In genomic region chr2:10493636-10494281, GRCh38 we compare ENCODE assay signal across 9 cellular contexts. TPM values are rescaled to one million over a fixed set of nuclear protein-coding genes. Genes with fewer than 3 reads are reported as not detected.
A peak's percentile ranks its signal among the peaks of the same experiment; 100 is the strongest.
DNase-seq lines count a peak whose midpoint lies in the region; ATAC-seq and TF ChIP-seq lines count a peak whose summit lies in the region.
"Had no signal": no experiment of that assay in that cellular context is flagged by ENCODE, and none has a peak within 500 bp of the region (broad histone marks: within the 10 kb centered on the region; RNA-seq: fewer than 3 reads in every experiment).

No MANE protein-coding gene starts in this region.

- H3K4me1 ChIP-seq in aorta (ENCODE audit: control insufficient read depth in 1 of 2, insufficient read depth in 2 of 2, low read length in 2 of 2) = no peaks in the 10 kb centered on the region

- peak; percentile 62 for DNase-seq in DMS153 (lab: John Stamatoyannopoulos, UW)
- no peak for DNase-seq in DMS153 treated with DMSO at 0.1 percent for 48 hours (lab: John Stamatoyannopoulos, UW; ENCODE audit: unreplicated experiment)
- DNase-seq in T follicular helper cell (ENCODE audit: low read depth) = peak; percentile 77
- DNase-seq in activated naive CD8-positive, alpha-beta T cell treated with anti-CD3 and anti-CD28 coated beads, Interleukin-2, amount 50 U/mL, for 24 hours = peak; percentile 79
- DNase-seq in natural killer cell = no peak
- no peak for DNase-seq in aorta

- H3K27ac ChIP-seq in aorta (ENCODE audit: low read depth in 1 of 2, low read length in 2 of 2) = no peak overlapping the region
- H3K27ac ChIP-seq: 22Rv1 had no signal

- H3K4me1 Mint-ChIP-seq in activated naive CD8-positive, alpha-beta T cell treated with anti-CD3 and anti-CD28 coated beads, Interleukin-2, amount 50 U/mL, for 24 hours = peaks cover 25% of the 10 kb centered on the region
- H3K4me1 Mint-ChIP-seq in natural killer cell = peaks cover 2 to 6% of the 10 kb centered on the region in 2 donors

- H3K27me3 ChIP-seq in aorta (ENCODE audit: control insufficient read depth in 1 of 2, insufficient read depth in 2 of 2, low read length in 1 of 2) = no peaks in the 10 kb centered on the region

- intact Hi-C loops in natural killer cell (cut with micrococcal nuclease) (no loop called here), aorta (cut with DNase I) (no loop called here)

- no peaks in the 10 kb centered on the region for H3K36me3 ChIP-seq in aorta (ENCODE audit: control insufficient read depth in 1 of 2, insufficient read depth in 2 of 2, low read length in 1 of 2)

- no peak overlapping the region for H3K4me3 Mint-ChIP-seq in activated naive CD8-positive, alpha-beta T cell treated with anti-CD3 and anti-CD28 coated beads, Interleukin-2, amount 50 U/mL, for 24 hours
- H3K4me3 Mint-ChIP-seq in natural killer cell = no peak overlapping the region

- ATAC-seq in HG03159 (IDR thresholded peaks at IDR 0.05; ENCODE audit: unreplicated experiment) = peak; percentile 92
- peak; percentile 97 for ATAC-seq in activated naive CD8-positive, alpha-beta T cell treated with anti-CD3 and anti-CD28 coated beads, Interleukin-2, amount 50 U/mL, for 24 hours
- peak; percentile 74 to 90 (median 79) for ATAC-seq in natural killer cell
- ATAC-seq in aorta (ENCODE audit: low FRiP score) = peak; percentile 37
- ATAC-seq in GM18517 (IDR thresholded peaks at IDR 0.05; ENCODE audit: unreplicated experiment) = no peak

- H3K36me3 Mint-ChIP-seq in activated naive CD8-positive, alpha-beta T cell treated with anti-CD3 and anti-CD28 coated beads, Interleukin-2, amount 50 U/mL, for 24 hours (ENCODE audit: low read depth) = peaks cover 5% of the 10 kb centered on the region
- H3K36me3 Mint-ChIP-seq in natural killer cell = no peaks in the 10 kb centered on the region

- 60 to 66% methylated on average over 22 of the region's 22 CpGs for WGBS in aorta, 2 donors

- H3K27ac Mint-ChIP-seq in activated naive CD8-positive, alpha-beta T cell treated with anti-CD3 and anti-CD28 coated beads, Interleukin-2, amount 50 U/mL, for 24 hours = no peak overlapping the region
- H3K27ac Mint-ChIP-seq in natural killer cell = peak overlapping the region; percentile 33 to 41

- peaks cover 7% of the 10 kb centered on the region for H3K9me3 Mint-ChIP-seq in activated naive CD8-positive, alpha-beta T cell treated with anti-CD3 and anti-CD28 coated beads, Interleukin-2, amount 50 U/mL, for 24 hours
- no peaks in the 10 kb centered on the region for H3K9me3 Mint-ChIP-seq in natural killer cell

- no peak overlapping the region for H3K4me3 ChIP-seq in aorta (ENCODE audit: low read length in 2 of 2)

- H3K9me3 ChIP-seq in aorta (ENCODE audit: control insufficient read depth, low read length) = peaks cover 1% of the 10 kb centered on the region

- peaks cover 15% of the 10 kb centered on the region for H3K27me3 Mint-ChIP-seq in activated naive CD8-positive, alpha-beta T cell treated with anti-CD3 and anti-CD28 coated beads, Interleukin-2, amount 50 U/mL, for 24 hours
- H3K27me3 Mint-ChIP-seq in natural killer cell (ENCODE audit: low read depth in 2 of 2) = peaks cover 17 to 23% of the 10 kb centered on the region in 2 donors

- no peak for TF ChIP-seq CTCF in natural killer cell (IDR thresholded peaks at IDR 0.05)

RNA-seq across cellular contexts. Expression of gene ODC1, which starts 45.6 kb away (rescaled TPM):
- total RNA-seq in natural killer cell (10 to 100 TPM; 38.7 to 85.4 (median 43.8) TPM), aorta (10 to 100 TPM; 21.3 to 46.1 TPM)
- polyA plus RNA-seq in aorta = 10 to 100 TPM; 31.6 to 45.7 TPM

Comparison
In these comparisons a context has a peak if more than half of its experiments do, and no peak if none do; other contexts are left out.
1. DNase-seq: peak in DMS153 (single experiment), T follicular helper cell (single experiment) and activated naive CD8-positive, alpha-beta T cell treated with anti-CD3 and anti-CD28 coated beads, Interleukin-2, amount 50 U/mL, for 24 hours (single experiment); none in DMS153 treated with DMSO at 0.1 percent for 48 hours (single experiment), natural killer cell (single experiment) and aorta (0 of 2).